ENCODE assay signal across 37 cellular contexts in genomic region chr15:73389971-73390544, GRCh38. TPM values are rescaled to one million over a fixed set of nuclear protein-coding genes. Genes with fewer than 3 reads are reported as not detected.
A peak's percentile ranks its signal among the peaks of the same experiment; 100 is the strongest.
DNase-seq lines count a peak whose midpoint lies in the region; ATAC-seq and TF ChIP-seq lines count a peak whose summit lies in the region.
"Had no signal": no experiment of that assay in that cellular context is flagged by ENCODE, and none has a peak within 500 bp of the region (broad histone marks: within the 10 kb centered on the region; RNA-seq: fewer than 3 reads in every experiment).

No MANE protein-coding gene starts in this region.

- DNase-seq in Caco-2 (peak in 1 of 2 experiments; percentile 1), coronary artery (ENCODE audit: low spot score) (peak; percentile 21), mesenteric fat pad (ENCODE audit: low spot score) (peak; percentile 1), NCI-H1930 (lab: John Stamatoyannopoulos, UW) (no peak), endothelial cell (ENCODE audit: low spot score) (no peak), dedifferentiated amniotic fluid mesenchymal stem cell (ENCODE audit: extremely low spot score) (no peak)
- no peak for DNase-seq in stimulated activated naive B cell treated with anti-CD40 and anti-IgM and Interleukin-4, amounts not matched to agents 10 μg/mL and 1 μg/mL and 100 μg/mL, for 72 hours
- DNase-seq: activated CD4-positive, alpha-beta T cell treated with anti-CD3 and anti-CD28 coated beads, Interleukin-2, amount 10 ng/mL, durations not matched to agents 24 days and 14 days; activated CD8-positive, alpha-beta memory T cell treated with anti-CD3 and anti-CD28 coated beads for 24 hours; activated T-cell treated with anti-CD3 and anti-CD28 coated beads for 4 hours; AML-193; anterior cingulate cortex; CD4-positive, alpha-beta T cell; foreskin melanocyte; heart right ventricle; NCI-H146; NCI-H446; NCI-H748 treated with DMSO at 0.1 percent for 48 hours; Peyer's patch; SIG-M5; stimulated activated naive CD4-positive, alpha-beta T cell; T1000 had no signal

- H3K36me3 Mint-ChIP-seq in Caco-2 (ENCODE audit: insufficient read depth, unreplicated experiment) (no peaks in the 10 kb centered on the region), endothelial cell (ENCODE audit: low read depth, unreplicated experiment) (no peaks in the 10 kb centered on the region)
- no peaks in the 10 kb centered on the region for H3K36me3 Mint-ChIP-seq in stimulated activated naive B cell treated with anti-CD40 and anti-IgM and Interleukin-4, amounts not matched to agents 10 μg/mL and 1 μg/mL and 100 μg/mL, for 72 hours
- H3K36me3 Mint-ChIP-seq: activated naive CD4-positive, alpha-beta T cell treated with anti-CD3 and anti-CD28 coated beads, Interleukin-2, amount 50 U/mL, for 24 hours; WTC11 had no signal

- H3K4me3 Mint-ChIP-seq in Caco-2 (ENCODE audit: unreplicated experiment) (no peak overlapping the region), endothelial cell (ENCODE audit: unreplicated experiment) (no peak overlapping the region)
- H3K4me3 Mint-ChIP-seq in stimulated activated naive B cell treated with anti-CD40 and anti-IgM and Interleukin-4, amounts not matched to agents 10 μg/mL and 1 μg/mL and 100 μg/mL, for 72 hours: no peak overlapping the region
- H3K4me3 Mint-ChIP-seq: activated CD4-positive, alpha-beta T cell treated with anti-CD3 and anti-CD28 coated beads, Interleukin-2, amount 10 ng/mL, durations not matched to agents 24 days and 14 days; activated naive CD4-positive, alpha-beta T cell treated with anti-CD3 and anti-CD28 coated beads, Interleukin-2, amount 50 U/mL, for 24 hours; CD4-positive, alpha-beta T cell; dendritic cell treated with granulocyte-macrophage colony-stimulating factor and Interleukin-4, amounts not matched to agents 40 ng/mL and 50 ng/mL, for 4 days; endodermal cell; WTC11 had no signal

- H3K36me3 ChIP-seq in Caco-2 (ENCODE audit: control insufficient read depth, insufficient read depth, low read length): no peaks in the 10 kb centered on the region
- no peaks in the 10 kb centered on the region for H3K36me3 ChIP-seq in HUES6 (ENCODE audit: control insufficient read depth, insufficient read depth, low read length)
- H3K36me3 ChIP-seq: heart right ventricle, Peyer's patch, upper lobe of right lung had no signal

- H3K4me1 Mint-ChIP-seq in Caco-2 (ENCODE audit: low read depth, unreplicated experiment) (peaks cover 21% of the 10 kb centered on the region), endothelial cell (ENCODE audit: unreplicated experiment) (peaks cover 9% of the 10 kb centered on the region)
- no peaks in the 10 kb centered on the region for H3K4me1 Mint-ChIP-seq in stimulated activated naive B cell treated with anti-CD40 and anti-IgM and Interleukin-4, amounts not matched to agents 10 μg/mL and 1 μg/mL and 100 μg/mL, for 72 hours
- H3K4me1 Mint-ChIP-seq: activated CD4-positive, alpha-beta T cell treated with anti-CD3 and anti-CD28 coated beads, Interleukin-2, amount 10 ng/mL, durations not matched to agents 24 days and 14 days; activated naive CD4-positive, alpha-beta T cell treated with anti-CD3 and anti-CD28 coated beads, Interleukin-2, amount 50 U/mL, for 24 hours had no signal

- no TSS peak for BruUV-seq in Caco-2 (replicated peaks; lab: Mats Ljungman, UMichigan)

- H3K9ac ChIP-seq in HUES6 (ENCODE audit: low read length): no peak overlapping the region

- H3K9me3 ChIP-seq in Caco-2 (no peaks in the 10 kb centered on the region; the same call in 1 of the 2 replicates), HUES6 (ENCODE audit: control insufficient read depth, insufficient read depth, low read depth, low read length) (no peaks in the 10 kb centered on the region)
- H3K9me3 ChIP-seq: heart right ventricle, Peyer's patch, upper lobe of right lung had no signal

- H3K27ac Mint-ChIP-seq in Caco-2 (ENCODE audit: unreplicated experiment) (peak overlapping the region; percentile 74), endothelial cell (ENCODE audit: unreplicated experiment) (no peak overlapping the region)
- H3K27ac Mint-ChIP-seq in stimulated activated naive B cell treated with anti-CD40 and anti-IgM and Interleukin-4, amounts not matched to agents 10 μg/mL and 1 μg/mL and 100 μg/mL, for 72 hours: no peak overlapping the region
- H3K27ac Mint-ChIP-seq: activated CD4-positive, alpha-beta T cell treated with anti-CD3 and anti-CD28 coated beads, Interleukin-2, amount 10 ng/mL, durations not matched to agents 24 days and 14 days; activated naive CD4-positive, alpha-beta T cell treated with anti-CD3 and anti-CD28 coated beads, Interleukin-2, amount 50 U/mL, for 24 hours; activated T-helper 2 cell treated with anti-CD3 and anti-CD28 coated beads, Interferon-gamma antibody, Interleukin-2, Interleukin-4, amounts not matched to agents 10 μg/mL and 5 μg/mL and 100 μg/mL, durations not matched to agents 14 hours and 24 hours and 36 hours; CD4-positive, alpha-beta T cell; dendritic cell treated with granulocyte-macrophage colony-stimulating factor and Interleukin-4, amounts not matched to agents 40 ng/mL and 50 ng/mL, for 4 days; WTC11 had no signal

- peaks cover 42% of the 10 kb centered on the region for H3K4me1 ChIP-seq in Caco-2
- H3K4me1 ChIP-seq in HUES6 (ENCODE audit: control insufficient read depth, insufficient read depth, low read length): peaks cover 46% of the 10 kb centered on the region
- H3K4me1 ChIP-seq: upper lobe of right lung had no signal

- intact Hi-C loops in Caco-2 (cut with micrococcal nuclease; ENCODE audit: unreplicated experiment): loop anchor here (10.0 kb wide), 1 partner anchor 65 kb away; no protein-coding TSS in a partner anchor

- CTCF ChIA-PET in Caco-2 (lab: Charles Lee): interaction anchor here (1.6 kb wide), 1 partner anchor 310 kb away, joined by 3 read pairs; no protein-coding TSS in a partner anchor

- ATAC-seq in stimulated activated naive B cell treated with anti-CD40 and anti-IgM and Interleukin-4, amounts not matched to agents 10 μg/mL and 1 μg/mL and 100 μg/mL, for 72 hours (replicated peaks): no peak
- ATAC-seq: esophagus mucosa, upper lobe of right lung had no signal

- H3K27me3 ChIP-seq in Caco-2 (replicated peaks; ENCODE audit: control insufficient read depth, insufficient read depth, low read length) (no peaks in the 10 kb centered on the region), HUES6 (ENCODE audit: control insufficient read depth, insufficient read depth, low read length) (no peaks in the 10 kb centered on the region)
- H3K27me3 ChIP-seq: Peyer's patch had no signal

- peak overlapping the region; percentile 32; the same call in 1 of the 2 replicates for H3K27ac ChIP-seq in HUES6 (ENCODE audit: low read depth, low read length)
- H3K27ac ChIP-seq in coronary artery: no peak overlapping the region
- H3K27ac ChIP-seq: HL-60, Peyer's patch, upper lobe of right lung had no signal

- TF ChIP-seq CTCF in Caco-2 (IDR thresholded peaks at IDR 0.05; ENCODE audit: insufficient read depth in 1 of 2, low read depth in 1 of 2, low read length in 1 of 2, severe bottlenecking in 1 of 2, unreplicated experiment in 1 of 2) (no peak), coronary artery (IDR thresholded peaks at IDR 0.05) (no peak), endothelial cell (IDR thresholded peaks at IDR 0.05; ENCODE audit: unreplicated experiment) (no peak)

- peaks cover 8% of the 10 kb centered on the region for H3K9me3 Mint-ChIP-seq in Caco-2 (ENCODE audit: unreplicated experiment)
- peaks cover 0 to 1% of the 10 kb centered on the region in 2 donors for H3K9me3 Mint-ChIP-seq in stimulated activated naive B cell treated with anti-CD40 and anti-IgM and Interleukin-4, amounts not matched to agents 10 μg/mL and 1 μg/mL and 100 μg/mL, for 72 hours
- no peaks in the 10 kb centered on the region for H3K9me3 Mint-ChIP-seq in endothelial cell (ENCODE audit: unreplicated experiment)
- H3K9me3 Mint-ChIP-seq: activated CD4-positive, alpha-beta T cell treated with anti-CD3 and anti-CD28 coated beads, Interleukin-2, amount 10 ng/mL, durations not matched to agents 24 days and 14 days; activated naive CD4-positive, alpha-beta T cell treated with anti-CD3 and anti-CD28 coated beads, Interleukin-2, amount 50 U/mL, for 24 hours; activated T-helper 2 cell treated with anti-CD3 and anti-CD28 coated beads, Interferon-gamma antibody, Interleukin-2, Interleukin-4, amounts not matched to agents 10 μg/mL and 5 μg/mL and 100 μg/mL, durations not matched to agents 14 hours and 24 hours and 36 hours; CD4-positive, alpha-beta T cell; dendritic cell treated with granulocyte-macrophage colony-stimulating factor and Interleukin-4, amounts not matched to agents 40 ng/mL and 50 ng/mL, for 4 days; endodermal cell; WTC11 had no signal

- H3K4me3 ChIP-seq in Caco-2 (ENCODE audit: low read depth, low read length) (no peak overlapping the region), HUES6 (ENCODE audit: low read depth, low read length) (no peak overlapping the region), coronary artery (no peak overlapping the region)
- H3K4me3 ChIP-seq: heart right ventricle, Peyer's patch, upper lobe of right lung had no signal

- H3K27me3 Mint-ChIP-seq in Caco-2 (ENCODE audit: insufficient read depth, unreplicated experiment) (peaks cover 2% of the 10 kb centered on the region), endothelial cell (ENCODE audit: unreplicated experiment) (peaks cover 7% of the 10 kb centered on the region)
- H3K27me3 Mint-ChIP-seq in stimulated activated naive B cell treated with anti-CD40 and anti-IgM and Interleukin-4, amounts not matched to agents 10 μg/mL and 1 μg/mL and 100 μg/mL, for 72 hours: peaks cover 18 to 34% of the 10 kb centered on the region in 2 donors

- POLR2A ChIA-PET in Caco-2 (lab: Charles Lee): no interaction called here

RNA-seq across cellular contexts. Expression of gene HCN4, which starts 21.3 kb away (rescaled TPM):
- total RNA-seq in Caco-2 (2022) (0.16 and 0.29 TPM in 2 replicates), mesenteric fat pad (not detected), endothelial cell (ENCODE audit: unreplicated experiment) (0.54 TPM)
- total RNA-seq: activated CD4-positive, alpha-beta T cell treated with anti-CD3 and anti-CD28 coated beads, Interleukin-2, amount 10 ng/mL, durations not matched to agents 24 days and 14 days; CD4-positive, alpha-beta T cell; esophagus mucosa; LHCN-M2; osteocyte had no signal

RNA-seq across cellular contexts. Expression of gene REC114, which starts 52.9 kb away (rescaled TPM):
- not detected in 2 replicates for total RNA-seq in Caco-2 (2022)
- not detected for total RNA-seq in mesenteric fat pad
- not detected for total RNA-seq in endothelial cell (ENCODE audit: unreplicated experiment)
- total RNA-seq: A673; activated CD4-positive, alpha-beta T cell treated with anti-CD3 and anti-CD28 coated beads, Interleukin-2, amount 10 ng/mL, durations not matched to agents 24 days and 14 days; activated T-helper 2 cell treated with anti-CD3 and anti-CD28 coated beads, Interferon-gamma antibody, Interleukin-2, Interleukin-4, amounts not matched to agents 10 μg/mL and 5 μg/mL and 100 μg/mL, durations not matched to agents 14 hours and 24 hours and 36 hours; CD4-positive, alpha-beta T cell; endodermal cell; esophagus mucosa; kidney epithelial cell; LHCN-M2; lower leg skin; osteocyte; Peyer's patch; skeletal muscle tissue; upper lobe of right lung; WTC11 had no signal

Comparison
In these comparisons a context has a peak if more than half of its experiments do, and no peak if none do; other contexts are left out.
1. DNase-seq: peak in coronary artery (single experiment) and mesenteric fat pad (single experiment); none in NCI-H1930 (0 of 2), stimulated activated naive B cell treated with anti-CD40 and anti-IgM and Interleukin-4, amounts not matched to agents 10 μg/mL and 1 μg/mL and 100 μg/mL, for 72 hours (single experiment), endothelial cell (single experiment) and dedifferentiated amniotic fluid mesenchymal stem cell (single experiment).